1 cellular context compared by ENCODE assay signal in the genomic region with DNA sequence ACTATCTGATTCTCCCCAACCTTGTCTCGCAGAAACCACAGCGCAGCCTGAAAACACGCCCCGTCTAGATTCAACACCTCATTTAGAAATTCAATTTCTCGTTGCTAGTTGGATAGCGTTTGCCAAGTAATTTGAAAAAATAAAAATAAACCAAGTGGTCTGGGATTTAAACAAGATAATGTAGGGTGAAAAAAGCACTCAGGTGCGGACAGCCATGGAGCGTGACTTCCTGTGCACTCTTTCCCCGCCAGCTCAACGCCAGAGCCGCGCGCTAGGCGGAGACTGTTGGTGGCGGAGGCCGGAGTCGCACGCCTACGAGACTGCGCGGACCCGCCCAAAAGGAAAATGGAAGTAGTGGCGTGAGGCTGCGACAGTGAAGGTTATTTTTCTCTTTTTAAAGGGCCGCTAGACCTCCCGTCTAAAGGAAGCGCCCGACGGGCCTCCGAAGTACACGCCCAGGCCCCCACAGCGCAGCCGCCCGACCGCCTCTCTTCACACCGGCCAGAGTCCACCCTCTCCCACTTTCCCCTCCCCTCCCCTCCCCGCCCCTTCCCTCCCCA.
TF ChIP-seq lines count a peak whose summit lies in the region.

No MANE protein-coding gene starts in this region.

TF ChIP-seq in SK-N-SH, 30 proteins besides CTCF, POLR2A, EP300 and RAD21 (continued from another document):
- TF ChIP-seq RXRA (IDR thresholded peaks at IDR 0.05; ENCODE audit: borderline replicate concordance, low read depth) (no peak), MXI1 (IDR thresholded peaks at IDR 0.05; ENCODE audit: low read depth, low read length) (peak; percentile 79; the same call in 1 of the 2 replicates), SMC3 (IDR thresholded peaks at IDR 0.05; ENCODE audit: low read depth, low read length) (no peak), NRF1 (IDR thresholded peaks at IDR 0.05; ENCODE audit: low read depth, low read length) (0 out of 2 replicates have a peak, but pooled peaks have one; percentile 19), YY1 (IDR thresholded peaks at IDR 0.05; ENCODE audit: low read depth) (peak; percentile 41; the same call in 1 of the 2 replicates), FOXM1 (IDR thresholded peaks at IDR 0.05; ENCODE audit: low read depth) (no peak), FOSL2 (IDR thresholded peaks at IDR 0.05; ENCODE audit: borderline replicate concordance, low read depth) (no peak), GATA2 (CRISPR knock-in tag; IDR thresholded peaks at IDR 0.05) (no peak), TEAD4 (IDR thresholded peaks at IDR 0.05; ENCODE audit: borderline replicate concordance, insufficient read depth) (no peak), RCOR1 (IDR thresholded peaks at IDR 0.05; ENCODE audit: low read length) (peak; percentile 52), TCF12 (IDR thresholded peaks at IDR 0.05) (no peak), POLR2AphosphoS5 (IDR thresholded peaks at IDR 0.05; ENCODE audit: low read depth, low read length) (peak; percentile 87), SIN3A (IDR thresholded peaks at IDR 0.05; ENCODE audit: borderline replicate concordance, low read depth, low read length) (peak; percentile 35; the same call in 1 of the 2 replicates), FOXJ3 (CRISPR knock-in tag; IDR thresholded peaks at IDR 0.05) (no peak)
- TF ChIP-seq, protein P1, sequence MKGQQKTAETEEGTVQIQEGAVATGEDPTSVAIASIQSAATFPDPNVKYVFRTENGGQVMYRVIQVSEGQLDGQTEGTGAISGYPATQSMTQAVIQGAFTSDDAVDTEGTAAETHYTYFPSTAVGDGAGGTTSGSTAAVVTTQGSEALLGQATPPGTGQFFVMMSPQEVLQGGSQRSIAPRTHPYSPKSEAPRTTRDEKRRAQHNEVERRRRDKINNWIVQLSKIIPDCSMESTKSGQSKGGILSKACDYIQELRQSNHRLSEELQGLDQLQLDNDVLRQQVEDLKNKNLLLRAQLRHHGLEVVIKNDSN (IDR thresholded peaks at IDR 0.05; ENCODE audit: borderline replicate concordance, low read depth): no peak
- TF ChIP-seq, protein P2, sequence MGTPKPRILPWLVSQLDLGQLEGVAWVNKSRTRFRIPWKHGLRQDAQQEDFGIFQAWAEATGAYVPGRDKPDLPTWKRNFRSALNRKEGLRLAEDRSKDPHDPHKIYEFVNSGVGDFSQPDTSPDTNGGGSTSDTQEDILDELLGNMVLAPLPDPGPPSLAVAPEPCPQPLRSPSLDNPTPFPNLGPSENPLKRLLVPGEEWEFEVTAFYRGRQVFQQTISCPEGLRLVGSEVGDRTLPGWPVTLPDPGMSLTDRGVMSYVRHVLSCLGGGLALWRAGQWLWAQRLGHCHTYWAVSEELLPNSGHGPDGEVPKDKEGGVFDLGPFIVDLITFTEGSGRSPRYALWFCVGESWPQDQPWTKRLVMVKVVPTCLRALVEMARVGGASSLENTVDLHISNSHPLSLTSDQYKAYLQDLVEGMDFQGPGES (IDR thresholded peaks at IDR 0.05; ENCODE audit: low read depth, low read length): no peak
- TF ChIP-seq, protein P3, sequence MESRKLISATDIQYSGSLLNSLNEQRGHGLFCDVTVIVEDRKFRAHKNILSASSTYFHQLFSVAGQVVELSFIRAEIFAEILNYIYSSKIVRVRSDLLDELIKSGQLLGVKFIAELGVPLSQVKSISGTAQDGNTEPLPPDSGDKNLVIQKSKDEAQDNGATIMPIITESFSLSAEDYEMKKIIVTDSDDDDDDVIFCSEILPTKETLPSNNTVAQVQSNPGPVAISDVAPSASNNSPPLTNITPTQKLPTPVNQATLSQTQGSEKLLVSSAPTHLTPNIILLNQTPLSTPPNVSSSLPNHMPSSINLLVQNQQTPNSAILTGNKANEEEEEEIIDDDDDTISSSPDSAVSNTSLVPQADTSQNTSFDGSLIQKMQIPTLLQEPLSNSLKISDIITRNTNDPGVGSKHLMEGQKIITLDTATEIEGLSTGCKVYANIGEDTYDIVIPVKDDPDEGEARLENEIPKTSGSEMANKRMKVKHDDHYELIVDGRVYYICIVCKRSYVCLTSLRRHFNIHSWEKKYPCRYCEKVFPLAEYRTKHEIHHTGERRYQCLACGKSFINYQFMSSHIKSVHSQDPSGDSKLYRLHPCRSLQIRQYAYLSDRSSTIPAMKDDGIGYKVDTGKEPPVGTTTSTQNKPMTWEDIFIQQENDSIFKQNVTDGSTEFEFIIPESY (IDR thresholded peaks at IDR 0.05; ENCODE audit: borderline replicate concordance, low read depth): no peak
